Comparison of ENCODE assay signal across 25 cellular contexts in genomic region chr12:60539592-60539991, GRCh38.
DNase-seq lines count a peak whose midpoint lies in the region; ATAC-seq and TF ChIP-seq lines count a peak whose summit lies in the region.
"Had no signal": no experiment of that assay in that cellular context is flagged by ENCODE, and none has a peak within 500 bp of the region (broad histone marks: within the 10 kb centered on the region; RNA-seq: fewer than 3 reads in every experiment).

No MANE protein-coding gene starts in this region.

- peak overlapping the region; percentile 64; the same call in 1 of the 2 replicates for H3K4me2 ChIP-seq in MM.1S (ENCODE audit: low read depth, low read length)
- no peak overlapping the region for H3K4me2 ChIP-seq in neural progenitor cell

- H3K27ac ChIP-seq in MM.1S (ENCODE audit: low read length) = no peak overlapping the region; the same call in 1 of the 2 replicates
- no peak overlapping the region for H3K27ac ChIP-seq in neural progenitor cell
- H3K27ac ChIP-seq: psoas muscle, RWPE1, skin epidermis had no signal

- peaks cover 2% of the 10 kb centered on the region for H3K27me3 Mint-ChIP-seq in neural progenitor cell (ENCODE audit: insufficient read depth, low read depth)
- H3K27me3 Mint-ChIP-seq: B cell; stimulated activated naive CD8-positive, alpha-beta T cell treated with anti-CD3 and anti-CD28 coated beads, Interleukin-15, Interleukin-2, amounts not matched to agents 100 ng/mL and 50 ng/mL, for 24 hours; type B pancreatic cell had no signal

- DNase-seq in MM.1S = peak; percentile 53
- DNase-seq in amniotic epithelial cell (ENCODE audit: low read depth) = peak; percentile 68
- no peak for DNase-seq in neural progenitor cell (ENCODE audit: low spot score)
- no peak for DNase-seq in COLO668 (lab: John Stamatoyannopoulos, UW; ENCODE audit: unreplicated experiment)
- DNase-seq: activated CD8-positive, alpha-beta memory T cell treated with anti-CD3 and anti-CD28 coated beads for 24 hours; activated naive CD4-positive, alpha-beta T cell treated with anti-CD3 and anti-CD28 coated beads, Interleukin-2, amount 50 U/mL, for 16 hours; activated T-cell treated with anti-CD3 and anti-CD28 coated beads, Interleukin-2, amount 50 U/mL, for 72 hours; cerebellar nuclear complex; endodermal cell; KG1; NCI-H1092; NCI-H2081 treated with DMSO at 0.1 percent for 48 hours; NCI-H510A; psoas muscle; stimulated activated CD4-positive, alpha-beta T cell treated with anti-CD3 and anti-CD28 coated beads, Interleukin-2, amount 100 ng/mL, for 48 hours; T1000 had no signal

- peak; percentile 77 for ATAC-seq in GM18867 (IDR thresholded peaks at IDR 0.05; ENCODE audit: unreplicated experiment)
- no peak for ATAC-seq in GM19452 (IDR thresholded peaks at IDR 0.05; ENCODE audit: unreplicated experiment)
- no peak for ATAC-seq in HG03439 (IDR thresholded peaks at IDR 0.05; ENCODE audit: unreplicated experiment)
- ATAC-seq in HG02981 (IDR thresholded peaks at IDR 0.05; ENCODE audit: unreplicated experiment) = no peak
- ATAC-seq: activated T-cell treated with anti-CD3 and anti-CD28 coated beads, Interleukin-2, amount 50 U/mL, for 72 hours; psoas muscle had no signal

- H3K9me3 ChIP-seq in MM.1S (replicated peaks; ENCODE audit: insufficient read depth, low read length) = no peaks in the 10 kb centered on the region
- no peaks in the 10 kb centered on the region for H3K9me3 ChIP-seq in neural progenitor cell (ENCODE audit: low read depth)
- H3K9me3 ChIP-seq: psoas muscle had no signal

- H3K4me3 Mint-ChIP-seq in neural progenitor cell = no peak overlapping the region
- H3K4me3 Mint-ChIP-seq: activated T-cell treated with anti-CD3 and anti-CD28 coated beads, Interleukin-2, amount 50 U/mL, for 72 hours; B cell; endodermal cell; stimulated activated naive CD8-positive, alpha-beta T cell treated with anti-CD3 and anti-CD28 coated beads, Interleukin-15, Interleukin-2, amounts not matched to agents 100 ng/mL and 50 ng/mL, for 24 hours; type B pancreatic cell had no signal

- peak overlapping the region; percentile 49 for H3K4me3 ChIP-seq in MM.1S (ENCODE audit: low read length)
- H3K4me3 ChIP-seq in neural progenitor cell = no peak overlapping the region
- H3K4me3 ChIP-seq: psoas muscle, skin epidermis had no signal

- no peaks in the 10 kb centered on the region for H3K9me3 Mint-ChIP-seq in neural progenitor cell
- H3K9me3 Mint-ChIP-seq: endodermal cell, type B pancreatic cell had no signal

- H3K79me2 ChIP-seq in MM.1S (ENCODE audit: low read length) (no peaks in the 10 kb centered on the region), neural progenitor cell (ENCODE audit: low read depth) (no peaks in the 10 kb centered on the region)

- no peak overlapping the region for H3K27ac Mint-ChIP-seq in neural progenitor cell
- H3K27ac Mint-ChIP-seq: activated T-cell treated with anti-CD3 and anti-CD28 coated beads, Interleukin-2, amount 50 U/mL, for 72 hours; B cell; endodermal cell; stimulated activated naive CD8-positive, alpha-beta T cell treated with anti-CD3 and anti-CD28 coated beads, Interleukin-15, Interleukin-2, amounts not matched to agents 100 ng/mL and 50 ng/mL, for 24 hours; type B pancreatic cell had no signal

- H3F3A ChIP-seq in MM.1S (ENCODE audit: insufficient read depth, low read length) (no peaks in the 10 kb centered on the region), neural progenitor cell (ENCODE audit: low read depth) (no peaks in the 10 kb centered on the region)

- no peaks in the 10 kb centered on the region for H3K36me3 Mint-ChIP-seq in neural progenitor cell
- H3K36me3 Mint-ChIP-seq: type B pancreatic cell had no signal

- H3K4me1 ChIP-seq in MM.1S (ENCODE audit: low read length) (peaks cover 5% of the 10 kb centered on the region; the same call in 1 of the 2 replicates), neural progenitor cell (no peaks in the 10 kb centered on the region)
- H3K4me1 ChIP-seq: psoas muscle had no signal

- TF ChIP-seq CTCF in MM.1S (IDR thresholded peaks at IDR 0.05; ENCODE audit: low read length) (no peak), neural progenitor cell (IDR thresholded peaks at IDR 0.05) (no peak)

- H3K9ac ChIP-seq in MM.1S (ENCODE audit: low read length) (peak overlapping the region; percentile 36; the same call in 1 of the 2 replicates), neural progenitor cell (no peak overlapping the region)

- H3K27me3 ChIP-seq in MM.1S (replicated peaks; ENCODE audit: insufficient read depth, low read length) (no peaks in the 10 kb centered on the region), neural progenitor cell (no peaks in the 10 kb centered on the region)

- no peaks in the 10 kb centered on the region for H4K20me1 ChIP-seq in MM.1S (ENCODE audit: insufficient read depth, low read length)
- H4K20me1 ChIP-seq in neural progenitor cell (ENCODE audit: low read depth) = no peaks in the 10 kb centered on the region

- H3K36me3 ChIP-seq in MM.1S (replicated peaks; ENCODE audit: insufficient read depth, low read length) (no peaks in the 10 kb centered on the region), neural progenitor cell (no peaks in the 10 kb centered on the region)

- no peaks in the 10 kb centered on the region for H3K9me2 ChIP-seq in MM.1S (replicated peaks; ENCODE audit: insufficient read depth, low read length)

- peaks cover 8% of the 10 kb centered on the region for H3K4me1 Mint-ChIP-seq in neural progenitor cell
- H3K4me1 Mint-ChIP-seq: B cell, endodermal cell had no signal

- H2AFZ ChIP-seq in MM.1S (ENCODE audit: low read length) (peak overlapping the region; percentile 68), neural progenitor cell (replicated peaks) (peak overlapping the region; percentile 6)

Comparison
In these comparisons a context has a peak if more than half of its experiments do, and no peak if none do; other contexts are left out.
1. DNase-seq: peak in MM.1S (single experiment) and amniotic epithelial cell (single experiment); none in neural progenitor cell (single experiment) and COLO668 (single experiment).